Comparison of ENCODE assay signal across 34 cellular contexts in the genomic region with DNA sequence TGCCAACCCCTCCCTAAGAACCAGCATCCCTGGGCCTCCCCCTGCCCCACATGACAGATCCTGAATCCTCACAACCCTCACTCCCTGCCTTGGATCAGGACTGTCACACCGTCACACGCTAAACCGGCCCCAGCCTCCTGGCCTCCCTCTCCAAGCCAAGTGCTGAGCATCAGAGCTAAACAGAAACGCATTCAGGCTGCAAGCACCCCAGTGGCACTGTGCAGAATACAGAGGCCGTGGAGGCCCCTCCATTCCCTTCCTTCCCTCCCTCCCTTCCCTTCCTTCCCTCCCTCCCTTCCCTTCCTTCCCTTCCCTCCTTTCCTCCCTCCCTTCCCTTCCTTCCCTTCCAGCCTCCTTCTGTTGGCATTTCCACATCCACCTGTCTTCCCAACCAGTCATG. TPM values are rescaled to one million over a fixed set of nuclear protein-coding genes. Genes with fewer than 3 reads are reported as not detected.
"Had no signal": no experiment of that assay in that cellular context is flagged by ENCODE, and none has a peak within 500 bp of the region (broad histone marks: within the 10 kb centered on the region; RNA-seq: fewer than 3 reads in every experiment).

No MANE protein-coding gene starts in this region.

- H3K9me3 ChIP-seq: esophagus muscularis mucosa, gastrocnemius medialis, heart left ventricle had no signal

- H3K27ac Mint-ChIP-seq: activated CD4-positive, alpha-beta memory T cell treated with anti-CD3 and anti-CD28 coated beads for 36 hours; activated CD4-positive, alpha-beta T cell treated with anti-CD3 and anti-CD28 coated beads for 36 hours; activated CD4-positive, alpha-beta T cell treated with anti-CD3 and anti-CD28 coated beads, Interleukin-2, amount 10 ng/mL, durations not matched to agents 24 days and 14 days; activated naive CD4-positive, alpha-beta T cell treated with anti-CD3 and anti-CD28 coated beads for 36 hours; activated naive CD4-positive, alpha-beta T cell treated with anti-CD3 and anti-CD28 coated beads, Interleukin-2, amount 50 U/mL, for 24 hours; activated naive CD8-positive, alpha-beta T cell treated with anti-CD3 and anti-CD28 coated beads, Interleukin-2, amount 10 ng/mL, durations not matched to agents 7 days and 5 days; activated T-helper 17 cell treated with anti-CD3 and anti-CD28 coated beads, Interleukin-2, amount 50 U/mL, for 72 hours; dendritic cell treated with granulocyte-macrophage colony-stimulating factor and Interleukin-4, amounts not matched to agents 40 ng/mL and 50 ng/mL, for 4 days; endodermal cell had no signal

- H3K4me3 ChIP-seq: coronary artery, dorsolateral prefrontal cortex, esophagus muscularis mucosa, gastrocnemius medialis, heart left ventricle had no signal

- ATAC-seq: activated CD4-positive, alpha-beta T cell treated with anti-CD3 and anti-CD28 coated beads for 36 hours; activated T-cell treated with anti-CD3 and anti-CD28 coated beads, Interleukin-2, amount 50 U/mL, for 4 hours; activated T-helper 17 cell treated with anti-CD3 and anti-CD28 coated beads, Interleukin-2, amount 50 U/mL, for 72 hours; foreskin keratinocyte; gastrocnemius medialis; heart left ventricle had no signal

- H3K27ac ChIP-seq: brain microvascular endothelial cell, coronary artery, dorsolateral prefrontal cortex, esophagus muscularis mucosa, foreskin keratinocyte, gastrocnemius medialis, heart left ventricle had no signal

- DNase-seq: activated CD4-positive, alpha-beta memory T cell treated with anti-CD3 and anti-CD28 coated beads for 36 hours; activated CD4-positive, alpha-beta T cell treated with anti-CD3 and anti-CD28 coated beads for 36 hours; activated CD4-positive, alpha-beta T cell treated with anti-CD3 and anti-CD28 coated beads, Interleukin-2, amount 10 ng/mL, durations not matched to agents 24 days and 14 days; activated CD4-positive, CD25-positive, alpha-beta regulatory T cell; activated CD4-positive, CD25-positive, alpha-beta regulatory T cell treated with anti-CD3 and anti-CD28 coated beads, Interleukin-2, amount 50 U/mL, for 72 hours; activated CD8-positive, alpha-beta memory T cell treated with anti-CD3 and anti-CD28 coated beads for 24 hours; activated effector memory CD4-positive, alpha-beta T cell treated with Interleukin-2 at 50 U/mL for 16 hours; activated gamma-delta T cell treated with Interleukin-2 at 50 U/mL for 16 hours; activated naive CD4-positive, alpha-beta T cell treated with anti-CD3 and anti-CD28 coated beads for 36 hours; activated naive CD8-positive, alpha-beta T cell treated with anti-CD3 and anti-CD28 coated beads, Interleukin-2, amount 10 ng/mL, durations not matched to agents 7 days and 5 days; activated T-cell treated with anti-CD3 and anti-CD28 coated beads, Interleukin-2, amount 50 U/mL, for 4 hours; amniotic stem cell; anterior cingulate cortex; brain microvascular endothelial cell; dorsolateral prefrontal cortex; effector memory CD4-positive, alpha-beta T cell; endodermal cell; erythroblast; foreskin keratinocyte; gastrocnemius medialis; glutamatergic neuron; heart left ventricle; T-helper 1 cell; T-helper 2 cell had no signal

- H3K4me1 Mint-ChIP-seq: activated CD4-positive, alpha-beta T cell treated with anti-CD3 and anti-CD28 coated beads for 36 hours; activated naive CD4-positive, alpha-beta T cell treated with anti-CD3 and anti-CD28 coated beads, Interleukin-2, amount 50 U/mL, for 24 hours; activated naive CD8-positive, alpha-beta T cell treated with anti-CD3 and anti-CD28 coated beads, Interleukin-2, amount 10 ng/mL, durations not matched to agents 7 days and 5 days had no signal

- H3K4me3 Mint-ChIP-seq: activated CD4-positive, alpha-beta memory T cell treated with anti-CD3 and anti-CD28 coated beads for 36 hours; activated CD4-positive, alpha-beta T cell treated with anti-CD3 and anti-CD28 coated beads for 36 hours; activated CD4-positive, alpha-beta T cell treated with anti-CD3 and anti-CD28 coated beads, Interleukin-2, amount 10 ng/mL, durations not matched to agents 24 days and 14 days; activated naive CD4-positive, alpha-beta T cell treated with anti-CD3 and anti-CD28 coated beads for 36 hours; activated naive CD4-positive, alpha-beta T cell treated with anti-CD3 and anti-CD28 coated beads, Interleukin-2, amount 50 U/mL, for 24 hours; activated naive CD8-positive, alpha-beta T cell treated with anti-CD3 and anti-CD28 coated beads, Interleukin-2, amount 10 ng/mL, durations not matched to agents 7 days and 5 days; activated T-cell treated with anti-CD3 and anti-CD28 coated beads, Interleukin-2, amount 50 U/mL, for 4 hours; activated T-helper 17 cell treated with anti-CD3 and anti-CD28 coated beads, Interleukin-2, amount 50 U/mL, for 72 hours; central memory CD8-positive, alpha-beta T cell; dendritic cell treated with granulocyte-macrophage colony-stimulating factor and Interleukin-4, amounts not matched to agents 40 ng/mL and 50 ng/mL, for 4 days; endodermal cell had no signal

- H3K4me1 ChIP-seq: esophagus muscularis mucosa, foreskin keratinocyte, gastrocnemius medialis, heart left ventricle had no signal

- H3K27me3 ChIP-seq: brain microvascular endothelial cell, dorsolateral prefrontal cortex, esophagus muscularis mucosa, foreskin keratinocyte, gastrocnemius medialis, heart left ventricle had no signal

- H3K9me3 Mint-ChIP-seq: activated CD4-positive, alpha-beta memory T cell treated with anti-CD3 and anti-CD28 coated beads for 36 hours; activated CD4-positive, alpha-beta T cell treated with anti-CD3 and anti-CD28 coated beads, Interleukin-2, amount 10 ng/mL, durations not matched to agents 24 days and 14 days; activated naive CD4-positive, alpha-beta T cell treated with anti-CD3 and anti-CD28 coated beads for 36 hours; activated naive CD4-positive, alpha-beta T cell treated with anti-CD3 and anti-CD28 coated beads, Interleukin-2, amount 50 U/mL, for 24 hours; activated naive CD8-positive, alpha-beta T cell treated with anti-CD3 and anti-CD28 coated beads, Interleukin-2, amount 10 ng/mL, durations not matched to agents 7 days and 5 days; activated T-cell treated with anti-CD3 and anti-CD28 coated beads, Interleukin-2, amount 50 U/mL, for 4 hours; activated T-helper 17 cell treated with anti-CD3 and anti-CD28 coated beads, Interleukin-2, amount 50 U/mL, for 72 hours; central memory CD8-positive, alpha-beta T cell; dendritic cell treated with granulocyte-macrophage colony-stimulating factor and Interleukin-4, amounts not matched to agents 40 ng/mL and 50 ng/mL, for 4 days; endodermal cell had no signal

- H3K27me3 Mint-ChIP-seq: activated CD4-positive, alpha-beta memory T cell treated with anti-CD3 and anti-CD28 coated beads for 36 hours; activated CD4-positive, alpha-beta T cell treated with anti-CD3 and anti-CD28 coated beads for 36 hours; activated CD4-positive, alpha-beta T cell treated with anti-CD3 and anti-CD28 coated beads, Interleukin-2, amount 10 ng/mL, durations not matched to agents 24 days and 14 days; activated naive CD4-positive, alpha-beta T cell treated with anti-CD3 and anti-CD28 coated beads, Interleukin-2, amount 50 U/mL, for 24 hours; activated naive CD8-positive, alpha-beta T cell treated with anti-CD3 and anti-CD28 coated beads, Interleukin-2, amount 10 ng/mL, durations not matched to agents 7 days and 5 days; activated T-helper 17 cell treated with anti-CD3 and anti-CD28 coated beads, Interleukin-2, amount 50 U/mL, for 72 hours; central memory CD8-positive, alpha-beta T cell; dendritic cell treated with granulocyte-macrophage colony-stimulating factor and Interleukin-4, amounts not matched to agents 40 ng/mL and 50 ng/mL, for 4 days had no signal

RNA-seq across cellular contexts. Expression of a gene that starts 56.0 kb away (rescaled TPM):
- total RNA-seq: activated CD4-positive, alpha-beta memory T cell treated with anti-CD3 and anti-CD28 coated beads for 36 hours; activated CD4-positive, alpha-beta T cell treated with anti-CD3 and anti-CD28 coated beads for 36 hours; activated CD4-positive, alpha-beta T cell treated with anti-CD3 and anti-CD28 coated beads, Interleukin-2, amount 10 ng/mL, durations not matched to agents 24 days and 14 days; activated naive CD4-positive, alpha-beta T cell treated with anti-CD3 and anti-CD28 coated beads for 36 hours; activated naive CD8-positive, alpha-beta T cell treated with anti-CD3 and anti-CD28 coated beads, Interleukin-2, amount 10 ng/mL, durations not matched to agents 7 days and 5 days; activated T-cell treated with anti-CD3 and anti-CD28 coated beads, Interleukin-2, amount 50 U/mL, for 4 hours; activated T-helper 17 cell treated with anti-CD3 and anti-CD28 coated beads, Interleukin-2, amount 50 U/mL, for 72 hours; astrocyte; bronchial epithelial cell; cardiac septum; cerebellum; foreskin keratinocyte; gastrocnemius medialis; heart left ventricle had no signal
